Comparison of ENCODE assay signal across 14 cellular contexts in the genomic region with DNA sequence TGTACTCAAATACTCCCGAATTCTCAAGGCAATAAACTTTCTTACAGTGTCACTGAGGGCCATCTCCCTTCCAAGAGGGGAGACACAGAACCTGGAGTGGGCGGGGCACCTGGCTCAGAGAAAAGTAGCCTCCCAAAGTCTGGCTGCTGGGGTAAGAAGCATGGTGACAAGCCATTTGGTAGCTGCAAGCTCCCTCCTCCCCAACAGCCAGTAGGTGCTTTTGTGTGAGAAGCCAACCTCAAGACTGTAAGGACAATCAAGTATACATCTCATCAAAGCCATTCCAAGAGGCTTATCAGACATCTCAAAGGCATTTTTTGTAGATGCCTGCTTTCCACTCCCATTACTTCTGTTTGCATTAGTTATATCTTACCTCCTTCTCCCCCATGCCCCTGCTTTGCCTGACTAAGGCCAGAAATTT. TPM values are rescaled to one million over a fixed set of nuclear protein-coding genes. Genes with fewer than 3 reads are reported as not detected.
DNase-seq lines count a peak whose midpoint lies in the region; ATAC-seq lines count a peak whose summit lies in the region.
"Had no signal": no experiment of that assay in that cellular context is flagged by ENCODE, and none has a peak within 500 bp of the region (broad histone marks: within the 10 kb centered on the region; RNA-seq: fewer than 3 reads in every experiment).

No MANE protein-coding gene starts in this region.

- peak overlapping the region in 6 of 11 experiments; percentile 81 to 98 (median 88); a peak in 11 of 22 replicates for H3K9ac ChIP-seq in BLaER1 treated with 17β-estradiol and CSF1 and Interleukin-3, amounts not matched to agents 10 nM and 100 nM
- H3K9ac ChIP-seq in adipocyte (ENCODE audit: low read length) (peak overlapping the region; percentile 98), rectal smooth muscle tissue (ENCODE audit: low read length) (no peak overlapping the region)

- H3K36me3 ChIP-seq in BLaER1 treated with 17β-estradiol and CSF1 and Interleukin-3, amounts not matched to agents 10 nM and 100 nM, result peaks cover 0 to 57% (median 0%) of the 10 kb centered on the region in 11 experiments; a peak in 5 of 22 replicates
- peaks cover 5% of the 10 kb centered on the region for H3K36me3 ChIP-seq in adipocyte (ENCODE audit: control insufficient read depth, insufficient read depth, low read length, severe bottlenecking)
- no peaks in the 10 kb centered on the region for H3K36me3 ChIP-seq in rectal smooth muscle tissue (ENCODE audit: control insufficient read depth, insufficient read depth, low read length)

- H4K20me1 ChIP-seq in BLaER1 treated with 17β-estradiol and CSF1 and Interleukin-3, amounts not matched to agents 10 nM and 100 nM, result peaks cover 0 to 49% (median 0%) of the 10 kb centered on the region in 11 experiments; a peak in 4 of 22 replicates

- 59% methylated on average over 2 of the region's 2 CpGs for WGBS in right cardiac atrium

- peak overlapping the region; percentile 72 to 98 (median 84) for H3K4me2 ChIP-seq in BLaER1 treated with 17β-estradiol and CSF1 and Interleukin-3, amounts not matched to agents 10 nM and 100 nM

- H3K4me3 ChIP-seq in BLaER1 treated with 17β-estradiol and CSF1 and Interleukin-3, amounts not matched to agents 10 nM and 100 nM, result peak overlapping the region in 8 of 10 experiments; percentile 67 to 82 (median 73); a peak in 15 of 20 replicates
- H3K4me3 ChIP-seq in adipocyte (ENCODE audit: low read length) (peak overlapping the region; percentile 96), right cardiac atrium (ENCODE audit: low read length) (peak overlapping the region; percentile 76), rectal smooth muscle tissue (ENCODE audit: low read length) (peak overlapping the region; percentile 72)

- ATAC-seq in right cardiac atrium (no peak), HG02678 (IDR thresholded peaks at IDR 0.05; ENCODE audit: unreplicated experiment) (no peak), GM18870 (IDR thresholded peaks at IDR 0.05; ENCODE audit: unreplicated experiment) (no peak)
- ATAC-seq: stimulated activated naive CD8-positive, alpha-beta T cell treated with anti-CD3 and anti-CD28 coated beads, Interleukin-15, amount 100 ng/mL, for 72 hours had no signal

- no peaks in the 10 kb centered on the region for H3K9me3 ChIP-seq in BLaER1 treated with 17β-estradiol and CSF1 and Interleukin-3, amounts not matched to agents 10 nM and 100 nM (replicated peaks in 1 of 11)
- H3K9me3 ChIP-seq in adipocyte (ENCODE audit: control insufficient read depth, low read length) (no peaks in the 10 kb centered on the region), right cardiac atrium (ENCODE audit: control insufficient read depth, low read length) (no peaks in the 10 kb centered on the region)

- intact Hi-C loops in right cardiac atrium (cut with DNase I), result loop anchor here in 2 of 4 donors (10.0 kb wide), 2 partner anchors 101 to 121 kb away; no protein-coding TSS in a partner anchor

- H3K27ac ChIP-seq in BLaER1 treated with 17β-estradiol and CSF1 and Interleukin-3, amounts not matched to agents 10 nM and 100 nM, result peak overlapping the region in 5 of 11 experiments; percentile 78 to 93 (median 90); a peak in 9 of 22 replicates
- H3K27ac ChIP-seq in right cardiac atrium (ENCODE audit: low read length), result peak overlapping the region; percentile 89
- peak overlapping the region; percentile 72 for H3K27ac ChIP-seq in rectal smooth muscle tissue (ENCODE audit: low read depth, low read length)

- H3K4me1 ChIP-seq in BLaER1 treated with 17β-estradiol and CSF1 and Interleukin-3, amounts not matched to agents 10 nM and 100 nM, result peaks cover 33 to 75% (median 55%) of the 10 kb centered on the region in 10 experiments
- H3K4me1 ChIP-seq in adipocyte (ENCODE audit: control insufficient read depth, insufficient read depth, low read length) (peaks cover 71% of the 10 kb centered on the region), right cardiac atrium (ENCODE audit: control insufficient read depth, insufficient read depth, low read length) (no peaks in the 10 kb centered on the region), rectal smooth muscle tissue (ENCODE audit: control insufficient read depth, insufficient read depth, low read length) (peaks cover 9% of the 10 kb centered on the region)

- DNase-seq in adipocyte (ENCODE audit: low read depth) (peak; percentile 53), right cardiac atrium (peak in 1 of 3 donors; percentile 51), NCI-H1694 treated with DMSO at 0.1 percent for 48 hours (lab: John Stamatoyannopoulos, UW) (no peak), SKM-1 (lab: John Stamatoyannopoulos, UW; ENCODE audit: unreplicated experiment) (no peak)
- DNase-seq: activated CD4-positive, CD25-positive, alpha-beta regulatory T cell treated with anti-CD3 and anti-CD28 coated beads, Interleukin-2, amount 50 U/mL, for 72 hours; DMS153; NCI-H526 treated with DMSO at 0.1 percent for 48 hours; occipital lobe; stimulated activated naive CD8-positive, alpha-beta T cell treated with anti-CD3 and anti-CD28 coated beads, Interleukin-15, amount 100 ng/mL, for 72 hours had no signal

- peaks cover 0 to 11% (median 0%) of the 10 kb centered on the region in 11 experiments; a peak in 5 of 22 replicates for H3K27me3 ChIP-seq in BLaER1 treated with 17β-estradiol and CSF1 and Interleukin-3, amounts not matched to agents 10 nM and 100 nM
- no peaks in the 10 kb centered on the region for H3K27me3 ChIP-seq in adipocyte (replicated peaks; ENCODE audit: control insufficient read depth, insufficient read depth, low read length)
- no peaks in the 10 kb centered on the region for H3K27me3 ChIP-seq in right cardiac atrium (ENCODE audit: control insufficient read depth, insufficient read depth)
- H3K27me3 ChIP-seq in rectal smooth muscle tissue (ENCODE audit: control insufficient read depth, insufficient read depth, low read length), result no peaks in the 10 kb centered on the region

RNA-seq across cellular contexts. Expression of gene DAB2, which starts 1.4 kb away (rescaled TPM):
- total RNA-seq in right cardiac atrium, result 10 to 100 TPM; 21.8 to 27.8 (median 24.6) TPM
- 6.5 TPM for polyA plus RNA-seq in right cardiac atrium

RNA-seq across cellular contexts. Expression of gene C9, which starts 59.0 kb away (rescaled TPM):
- total RNA-seq in right cardiac atrium, result under 1 TPM in 1 of 4 donors, not detected in 3; 0.70 TPM
- not detected for polyA plus RNA-seq in right cardiac atrium
- total RNA-seq: HT1080, occipital lobe had no signal
